Comparison of ENCODE assay signal across 13 cellular contexts in genomic region chr13:39485314-39485700, GRCh38.
DNase-seq lines count a peak whose midpoint lies in the region; ATAC-seq and TF ChIP-seq lines count a peak whose summit lies in the region.
"Had no signal": no experiment of that assay in that cellular context is flagged by ENCODE, and none has a peak within 500 bp of the region (broad histone marks: within the 10 kb centered on the region; RNA-seq: fewer than 3 reads in every experiment).

No MANE protein-coding gene starts in this region.

- H4K20me1 ChIP-seq in osteoblast (ENCODE audit: insufficient read depth, low read length), result no peaks in the 10 kb centered on the region
- H4K20me1 ChIP-seq: BLaER1 had no signal

- no peak overlapping the region for H3K4me3 Mint-ChIP-seq in type B pancreatic cell
- no peak overlapping the region for H3K4me3 Mint-ChIP-seq in activated T-cell treated with anti-CD3 and anti-CD28 coated beads, Interleukin-2, amount 50 U/mL, for 72 hours
- H3K4me3 Mint-ChIP-seq: CD8-positive, alpha-beta memory T cell had no signal

- ATAC-seq in activated T-cell treated with anti-CD3 and anti-CD28 coated beads, Interleukin-2, amount 50 U/mL, for 72 hours (replicated peaks in 1 of 2), result no peak

- H3K27ac Mint-ChIP-seq in type B pancreatic cell, result no peak overlapping the region
- H3K27ac Mint-ChIP-seq in activated T-cell treated with anti-CD3 and anti-CD28 coated beads, Interleukin-2, amount 50 U/mL, for 72 hours, result no peak overlapping the region
- H3K27ac Mint-ChIP-seq: CD8-positive, alpha-beta memory T cell had no signal

- TF ChIP-seq CTCF in cardiac fibroblast (IDR thresholded peaks at IDR 0.05; ENCODE audit: low read depth, low read length) (no peak), osteoblast (IDR thresholded peaks at IDR 0.05; ENCODE audit: extremely low read depth, low read depth, low read length) (no peak), type B pancreatic cell (conservative IDR thresholded peaks at IDR 0.05) (no peak)

- no peaks in the 10 kb centered on the region for H3K36me3 ChIP-seq in osteoblast (ENCODE audit: insufficient read depth, low read length)
- H3K36me3 ChIP-seq: BLaER1 had no signal

- H3K36me3 Mint-ChIP-seq in type B pancreatic cell, result no peaks in the 10 kb centered on the region
- H3K36me3 Mint-ChIP-seq in activated T-cell treated with anti-CD3 and anti-CD28 coated beads, Interleukin-2, amount 50 U/mL, for 72 hours (ENCODE audit: insufficient read depth in 2 of 2), result no peaks in the 10 kb centered on the region
- H3K36me3 Mint-ChIP-seq: CD8-positive, alpha-beta memory T cell had no signal

- H3K27ac ChIP-seq in osteoblast (ENCODE audit: low read depth, low read length), result peak overlapping the region; percentile 59
- H3K27ac ChIP-seq: BLaER1, RWPE1 had no signal

- H3K4me3 ChIP-seq in cardiac fibroblast (replicated peaks in 1 of 2; ENCODE audit: low read depth in 2 of 2, low read length in 2 of 2) (no peak overlapping the region), osteoblast (ENCODE audit: insufficient read depth, low read length) (no peak overlapping the region)
- H3K4me3 ChIP-seq: BLaER1 had no signal

- H3K27me3 Mint-ChIP-seq in type B pancreatic cell, result peaks cover 4% of the 10 kb centered on the region
- peaks cover 10% of the 10 kb centered on the region for H3K27me3 Mint-ChIP-seq in activated T-cell treated with anti-CD3 and anti-CD28 coated beads, Interleukin-2, amount 50 U/mL, for 72 hours (ENCODE audit: low read depth)

- H3K4me1 ChIP-seq in osteoblast (ENCODE audit: insufficient read depth, low read length), result peaks cover 29% of the 10 kb centered on the region
- H3K4me1 ChIP-seq: BLaER1 had no signal

- peaks cover 36% of the 10 kb centered on the region for H3K79me2 ChIP-seq in osteoblast (ENCODE audit: insufficient read depth, low read length)

- peak overlapping the region; percentile 50 for H3K4me2 ChIP-seq in osteoblast (ENCODE audit: insufficient read depth, low read length)
- H3K4me2 ChIP-seq: BLaER1 had no signal

- no peaks in the 10 kb centered on the region for H3K27me3 ChIP-seq in osteoblast (ENCODE audit: insufficient read depth, low read length)
- H3K27me3 ChIP-seq: BLaER1 had no signal

- H3K9me3 ChIP-seq in osteoblast (ENCODE audit: low read depth, low read length), result no peaks in the 10 kb centered on the region
- H3K9me3 ChIP-seq: BLaER1 had no signal

- no peaks in the 10 kb centered on the region for H3K9me3 Mint-ChIP-seq in type B pancreatic cell
- no peaks in the 10 kb centered on the region for H3K9me3 Mint-ChIP-seq in activated T-cell treated with anti-CD3 and anti-CD28 coated beads, Interleukin-2, amount 50 U/mL, for 72 hours

- DNase-seq in EH (ENCODE audit: low read depth), result peak; percentile 56
- peak; percentile 35 for DNase-seq in M059J (ENCODE audit: low read depth)
- DNase-seq in cardiac fibroblast (ENCODE audit: low read depth in 2 of 2), result peak; percentile 40 to 52
- peak; percentile 63 for DNase-seq in osteoblast (ENCODE audit: insufficient read length, low spot score, missing footprints)
- DNase-seq in NCI-H82 treated with DMSO at 0.1 percent for 48 hours (lab: John Stamatoyannopoulos, UW; ENCODE audit: unreplicated experiment), result no peak
- no peak for DNase-seq in type B pancreatic cell (ENCODE audit: extremely low spot score, unreplicated experiment)
- no peak for DNase-seq in activated T-cell treated with anti-CD3 and anti-CD28 coated beads, Interleukin-2, amount 50 U/mL, for 72 hours
- DNase-seq: CD8-positive, alpha-beta memory T cell; NCI-H1436 treated with DMSO at 0.1 percent for 48 hours; NCI-H2081; NCI-H510A treated with DMSO at 0.1 percent for 48 hours had no signal

- H3K4me1 Mint-ChIP-seq in type B pancreatic cell (ENCODE audit: unreplicated experiment), result peaks cover 9% of the 10 kb centered on the region
- H3K4me1 Mint-ChIP-seq in activated T-cell treated with anti-CD3 and anti-CD28 coated beads, Interleukin-2, amount 50 U/mL, for 72 hours (ENCODE audit: low read depth), result no peaks in the 10 kb centered on the region
- H3K4me1 Mint-ChIP-seq: CD8-positive, alpha-beta memory T cell had no signal

- no peak overlapping the region for H2AFZ ChIP-seq in osteoblast (ENCODE audit: low read length)

Comparison
In these comparisons a context has a peak if more than half of its experiments do, and no peak if none do; other contexts are left out.
1. DNase-seq: peak in EH (single experiment), M059J (single experiment), cardiac fibroblast (2 of 2) and osteoblast (single experiment); none in NCI-H82 treated with DMSO at 0.1 percent for 48 hours (single experiment), type B pancreatic cell (single experiment) and activated T-cell treated with anti-CD3 and anti-CD28 coated beads, Interleukin-2, amount 50 U/mL, for 72 hours (0 of 2).